8 cellular contexts compared by ENCODE assay signal in the genomic region with DNA sequence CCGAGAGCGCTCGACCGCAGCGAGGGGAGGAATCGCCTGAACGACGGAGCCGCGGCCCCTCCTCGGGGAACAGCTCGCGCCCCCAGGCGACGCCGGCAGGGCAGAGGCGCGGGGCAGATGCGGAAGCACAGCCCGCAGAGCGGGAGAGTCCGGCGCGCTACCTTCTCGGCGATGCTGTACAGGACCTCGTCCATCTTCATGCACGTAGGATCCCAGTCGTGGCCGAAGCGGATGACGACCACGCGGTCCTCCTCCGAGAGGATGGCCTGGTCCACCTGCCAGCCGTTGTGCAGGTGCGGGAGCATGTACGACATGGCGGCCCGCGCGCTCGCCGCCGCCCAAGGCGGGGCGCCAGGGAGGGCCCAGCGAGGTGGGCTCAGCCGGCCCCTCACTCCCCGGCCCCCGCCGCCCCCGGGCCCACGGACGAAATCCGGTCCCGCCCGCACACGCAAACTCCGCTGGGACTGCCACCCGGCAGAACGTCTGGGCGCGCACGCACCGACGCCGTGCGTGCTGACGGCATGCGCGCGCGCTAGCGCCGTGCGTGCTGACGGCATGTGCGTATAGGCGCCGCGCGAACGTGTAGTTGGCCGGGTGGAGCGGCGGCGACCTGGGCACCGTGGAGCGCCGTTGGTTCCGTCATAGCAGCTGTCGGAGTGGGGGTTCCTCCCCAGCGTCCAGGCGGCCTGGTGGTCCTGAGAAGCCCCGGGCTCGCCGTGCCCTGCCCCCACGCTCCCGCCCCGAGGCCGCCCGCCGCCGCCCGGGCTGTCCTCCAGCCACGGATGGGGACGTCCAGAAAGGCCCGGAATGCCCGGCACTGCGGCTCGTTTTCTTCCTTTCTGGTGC. TPM values are rescaled to one million over a fixed set of nuclear protein-coding genes. Genes with fewer than 3 reads are reported as not detected.
DNase-seq lines count a peak whose midpoint lies in the region; ATAC-seq, FAIRE-seq and TF ChIP-seq lines count a peak whose summit lies in the region.

A gene with protein sequence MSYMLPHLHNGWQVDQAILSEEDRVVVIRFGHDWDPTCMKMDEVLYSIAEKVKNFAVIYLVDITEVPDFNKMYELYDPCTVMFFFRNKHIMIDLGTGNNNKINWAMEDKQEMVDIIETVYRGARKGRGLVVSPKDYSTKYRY (minus strand): TSS at position 485 of the 846 bp plus-strand sequence. CDS start 171 bp downstream, at position 314.

- H3K36me3 ChIP-seq in psoas muscle (ENCODE audit: insufficient read depth in 1 of 2, low read depth in 1 of 2) (peaks cover 0 to 19% of the 10 kb centered on the region in 2 donors), urinary bladder (ENCODE audit: insufficient read depth) (no peaks in the 10 kb centered on the region)

- peaks cover 25% of the 10 kb centered on the region for H3K4me1 ChIP-seq in psoas muscle
- H3K4me1 ChIP-seq in urinary bladder (ENCODE audit: insufficient read depth), result no peaks in the 10 kb centered on the region

- no peaks in the 10 kb centered on the region for H3K9me3 ChIP-seq in psoas muscle

- H3K27ac ChIP-seq in psoas muscle (peak within 1 kb of the TSS; percentile 100), urinary bladder (ENCODE audit: low read depth) (peak within 1 kb of the TSS; percentile 97)

- intact Hi-C loops in T-helper 1 cell treated with Interleukin-12 subunit alpha and Interleukin-12 subunit beta and Interleukin-4 antibody, amounts not matched to agents 30 ng/mL and 1 ng/mL, for 36 hours (cut with micrococcal nuclease), result loop anchor here (1.0 to 2.0 kb wide), 9 partner anchors 23 to 919 kb away; partner anchors contain the start of genes ADNP2, ATP9B, CTDP1 and RBFA
- intact Hi-C loops in left cardiac atrium (cut with DNase I) (loop anchor here in 1 of 2 donors (10.0 kb wide), 1 partner anchor 46 kb away; the partner anchor contains the start of gene RBFA), psoas muscle (cut with DNase I) (loop anchor here (1.0 to 5.0 kb wide), 5 partner anchors 24 to 311 kb away; partner anchors contain the start of genes SLC66A2 (in 2 of the 2), CTDP1 (in 1 of the 2), HSBP1L1 (in 1 of the 2) and RBFA (in 1 of the 2))

- FAIRE-seq in GM12892 (lab: Jason Lieb, UNC), result peak; percentile 100

- 0 to 1% (median 0%) methylated on average over 93 to 112 of the region's 112 CpGs for WGBS in psoas muscle, 3 donors
- WGBS in urinary bladder, result under 1% methylated on average over 112 of the region's 112 CpGs

- H3K27me3 ChIP-seq in psoas muscle (ENCODE audit: insufficient read depth in 3 of 3, low read length in 2 of 3), result no peaks in the 10 kb centered on the region

- ATAC-seq in HG02678 (IDR thresholded peaks at IDR 0.05; ENCODE audit: unreplicated experiment), result peak; percentile 97
- peak; percentile 99 for ATAC-seq in left cardiac atrium
- ATAC-seq in psoas muscle, result peak; percentile 98 to 99 (median 98)

- peak; percentile 91; the same call in 1 of the 2 replicates for TF ChIP-seq POLR2A in GM12892 (IDR thresholded peaks at IDR 0.05; ENCODE audit: low read depth, low read length)

- DNase-seq in GM12892 (ENCODE audit: insufficient read length), result peak; percentile 81
- DNase-seq in NCI-H1105 treated with DMSO at 0.1 percent for 48 hours (lab: John Stamatoyannopoulos, UW), result peak; percentile 80
- DNase-seq in amniotic epithelial cell (ENCODE audit: low read depth), result peak; percentile 83
- DNase-seq in left cardiac atrium, result peak; percentile 92
- DNase-seq in psoas muscle, result peak; percentile 89 to 93

- H3K4me3 ChIP-seq in psoas muscle, result peak within 1 kb of the TSS; percentile 96
- H3K4me3 ChIP-seq in urinary bladder (ENCODE audit: low read depth, low read length), result peak within 1 kb of the TSS; percentile 95

- peak; percentile 31 for TF ChIP-seq CTCF in psoas muscle (IDR thresholded peaks at IDR 0.05)

RNA-seq across cellular contexts. Expression of the gene that starts here (rescaled TPM):
- polyA plus RNA-seq in GM12892 (2012; ENCODE audit: missing spikeins), result 82.7 TPM
- 125 and 132 TPM in 2 replicates for total RNA-seq in T-helper 1 cell treated with Interleukin-12 subunit alpha and Interleukin-12 subunit beta and Interleukin-4 antibody, amounts not matched to agents 30 ng/mL and 1 ng/mL, for 36 hours
- 100 to 1,000 TPM in 1 of 2 donors, 10 to 100 TPM in 1; 92.0 to 114 TPM for total RNA-seq in left cardiac atrium
- 100 to 1,000 TPM in 3 of 4 donors, 10 to 100 TPM in 1; 81.5 to 147 (median 108) TPM for total RNA-seq in psoas muscle
- polyA plus RNA-seq in psoas muscle, result 100 to 1,000 TPM; 111 to 217 (median 150) TPM
- total RNA-seq in urinary bladder, result 31.0 TPM
- polyA plus RNA-seq in urinary bladder, result 66.9 TPM

Comparison
In these comparisons a context has a peak if more than half of its experiments do, and no peak if none do; other contexts are left out.
1. Peak in every context shown above with its lines: DNase-seq, ATAC-seq, H3K4me3 ChIP-seq and H3K27ac ChIP-seq.